Comparison of ENCODE assay signal across 23 cellular contexts in genomic region chr6:56093776-56094175, GRCh38.
"Had no signal": no experiment of that assay in that cellular context is flagged by ENCODE, and none has a peak within 500 bp of the region (broad histone marks: within the 10 kb centered on the region; RNA-seq: fewer than 3 reads in every experiment).

No MANE protein-coding gene starts in this region.

- H3K4me2 ChIP-seq: neural progenitor cell had no signal

- H2AFZ ChIP-seq: neural progenitor cell, parathyroid adenoma had no signal

- H3K9me3 ChIP-seq: right lobe of liver, suprapubic skin, thyroid gland had no signal

- ATAC-seq: effector memory CD8-positive, alpha-beta T cell; heart left ventricle; left colon; left ventricle myocardium superior; natural killer cell treated with Interleukin-12 subunit alpha and Interleukin-12 subunit beta and Interleukin-15 and Interleukin-18, amount 100 ng/mL, for 72 hours; psoas muscle; right lobe of liver; stimulated activated effector memory CD8-positive, alpha-beta T cell treated with anti-CD3 and anti-CD28 coated beads, Interleukin-12 subunit alpha, Interleukin-12 subunit beta, amount 100 ng/mL, for 72 hours; stimulated activated naive CD8-positive, alpha-beta T cell treated with anti-CD3 and anti-CD28 coated beads, Interleukin-15, Interleukin-2, amounts not matched to agents 100 U/mL and 50 U/mL, for 24 hours had no signal

- H3K36me3 ChIP-seq: esophagus squamous epithelium, heart left ventricle, neural progenitor cell, right lobe of liver, suprapubic skin, thyroid gland had no signal

- H3K4me3 ChIP-seq: esophagus squamous epithelium, heart left ventricle, lung, neural progenitor cell, psoas muscle, right lobe of liver, suprapubic skin, thyroid gland had no signal

- H3K27me3 ChIP-seq: esophagus squamous epithelium, heart left ventricle, neural progenitor cell, right lobe of liver, suprapubic skin, thyroid gland had no signal

- H3K4me1 ChIP-seq: neural progenitor cell, parathyroid adenoma, psoas muscle, right lobe of liver, thyroid gland had no signal

- H3K27ac ChIP-seq: epithelial cell of prostate, esophagus squamous epithelium, heart left ventricle, neural progenitor cell, parathyroid adenoma, psoas muscle, right lobe of liver, suprapubic skin, thyroid gland had no signal

- DNase-seq: effector memory CD8-positive, alpha-beta T cell; esophagus squamous epithelium; heart left ventricle; hippocampal formation; left colon; left ventricle myocardium superior; mesenchymal stem cell; midbrain; occipital lobe; psoas muscle; retina; right lobe of liver; stimulated activated CD4-positive, alpha-beta T cell treated with anti-CD3 and anti-CD28 coated beads, Interleukin-4, amount 100 ng/mL, for 1 hour; stimulated activated CD8-positive, alpha-beta memory T cell treated with anti-CD3 and anti-CD28 coated beads, Interleukin-4, amount 100 ng/mL, for 48 hours; stimulated activated naive CD8-positive, alpha-beta T cell treated with anti-CD3 and anti-CD28 coated beads, Interleukin-15, Interleukin-2, amounts not matched to agents 100 U/mL and 50 U/mL, for 24 hours; thyroid gland had no signal

- H3K79me2 ChIP-seq: parathyroid adenoma had no signal
